Comparison of ENCODE assay signal across 15 cellular contexts in the genomic region with DNA sequence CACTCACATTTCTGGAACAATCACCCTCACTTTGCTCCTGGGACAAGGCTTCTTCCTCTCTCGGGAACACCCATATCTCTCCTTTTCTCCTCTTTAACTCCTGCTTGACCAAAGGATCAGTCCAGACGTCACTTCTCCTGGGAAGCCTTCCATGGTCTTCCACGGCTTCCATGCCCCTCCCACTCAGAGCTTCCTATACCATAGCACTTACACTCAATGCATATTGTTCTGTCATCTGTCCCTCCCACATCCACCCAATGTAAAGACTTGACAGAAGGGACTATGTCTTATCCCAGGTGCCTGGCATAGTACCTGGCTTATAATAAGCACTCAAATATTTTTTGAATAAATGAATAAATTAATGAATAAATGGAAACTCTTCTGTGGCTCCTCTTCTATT. TPM values are rescaled to one million over a fixed set of nuclear protein-coding genes. Genes with fewer than 3 reads are reported as not detected.
DNase-seq lines count a peak whose midpoint lies in the region; ATAC-seq and TF ChIP-seq lines count a peak whose summit lies in the region.
"Had no signal": no experiment of that assay in that cellular context is flagged by ENCODE, and none has a peak within 500 bp of the region (broad histone marks: within the 10 kb centered on the region; RNA-seq: fewer than 3 reads in every experiment).

No MANE protein-coding gene starts in this region.

- H3K27ac Mint-ChIP-seq in activated naive CD4-positive, alpha-beta T cell treated with anti-CD3 and anti-CD28 coated beads, Interleukin-2, amount 10 ng/mL, durations not matched to agents 7 days and 5 days, result peak overlapping the region; percentile 96
- H3K27ac Mint-ChIP-seq in activated naive CD8-positive, alpha-beta T cell treated with anti-CD3 and anti-CD28 coated beads for 36 hours, result peak overlapping the region; percentile 95
- H3K27ac Mint-ChIP-seq: HFFc6 had no signal

- H3K36me3 ChIP-seq in thymus (ENCODE audit: control insufficient read depth, insufficient read depth) (no peaks in the 10 kb centered on the region), left lung (no peaks in the 10 kb centered on the region)

- peak overlapping the region; percentile 73 for H3K4me3 Mint-ChIP-seq in activated naive CD4-positive, alpha-beta T cell treated with anti-CD3 and anti-CD28 coated beads, Interleukin-2, amount 10 ng/mL, durations not matched to agents 7 days and 5 days
- H3K4me3 Mint-ChIP-seq in activated naive CD8-positive, alpha-beta T cell treated with anti-CD3 and anti-CD28 coated beads for 36 hours, result peak overlapping the region; percentile 81

- H3K27me3 ChIP-seq in thymus (ENCODE audit: control insufficient read depth, insufficient read depth), result no peaks in the 10 kb centered on the region
- H3K27me3 ChIP-seq in left lung, result no peaks in the 10 kb centered on the region
- H3K27me3 ChIP-seq: testis had no signal

- intact Hi-C loops in left lung (cut with DNase I), result no loop called here

- DNase-seq in activated naive CD4-positive, alpha-beta T cell treated with anti-CD3 and anti-CD28 coated beads, Interleukin-2, amount 10 ng/mL, durations not matched to agents 7 days and 5 days, result no peak
- DNase-seq in activated naive CD4-positive, alpha-beta T cell (lab: John Stamatoyannopoulos, UW), result no peak
- no peak for DNase-seq in activated naive CD8-positive, alpha-beta T cell treated with anti-CD3 and anti-CD28 coated beads for 36 hours
- DNase-seq in NCI-H748 (lab: John Stamatoyannopoulos, UW; ENCODE audit: unreplicated experiment), result no peak
- DNase-seq in left lung, result no peak
- DNase-seq: activated CD4-positive, CD25-positive, alpha-beta regulatory T cell; HFFc6; NCI-H510A; SHP77; stimulated activated CD4-positive, alpha-beta T cell treated with anti-CD3 and anti-CD28 coated beads, Interleukin-4, amount 100 ng/mL, for 1 hour; testis had no signal

- CTCF ChIA-PET in activated naive CD4-positive, alpha-beta T cell treated with anti-CD3 and anti-CD28 coated beads, Interleukin-2, amount 10 ng/mL, durations not matched to agents 7 days and 5 days (lab: Charles Lee), result interaction anchor here (0.8 to 8.4 kb wide), 5 partner anchors 12 to 79 kb away, joined by 3 to 215 read pairs (median 51); no protein-coding TSS in a partner anchor

- H3K27ac ChIP-seq in thymus (ENCODE audit: low read depth) (peak overlapping the region; percentile 48), left lung (peak overlapping the region in 1 of 2 donors; percentile 60)
- H3K27ac ChIP-seq: parathyroid adenoma, testis had no signal

- H3K36me3 Mint-ChIP-seq in activated naive CD4-positive, alpha-beta T cell treated with anti-CD3 and anti-CD28 coated beads, Interleukin-2, amount 10 ng/mL, durations not matched to agents 7 days and 5 days, result no peaks in the 10 kb centered on the region
- H3K36me3 Mint-ChIP-seq in activated naive CD8-positive, alpha-beta T cell treated with anti-CD3 and anti-CD28 coated beads for 36 hours, result peaks cover 2% of the 10 kb centered on the region

- peaks cover 26% of the 10 kb centered on the region for H3K4me1 ChIP-seq in thymus (ENCODE audit: control insufficient read depth, insufficient read depth, low read length)
- peaks cover 0 to 35% of the 10 kb centered on the region in 2 donors for H3K4me1 ChIP-seq in left lung
- H3K4me1 ChIP-seq: parathyroid adenoma had no signal

- H3K4me3 ChIP-seq in thymus (ENCODE audit: low read length) (peak overlapping the region; percentile 49), left lung (no peak overlapping the region)
- H3K4me3 ChIP-seq: testis had no signal

- peak; percentile 20 for ATAC-seq in HG03354 (IDR thresholded peaks at IDR 0.05; ENCODE audit: poor library complexity, severe bottlenecking, unreplicated experiment)
- no peak for ATAC-seq in HG02870 (IDR thresholded peaks at IDR 0.05; ENCODE audit: unreplicated experiment)
- ATAC-seq in left lung, result no peak

- TF ChIP-seq CTCF in left lung (IDR thresholded peaks at IDR 0.05), result no peak

- H3K9me3 ChIP-seq in thymus (ENCODE audit: control insufficient read depth), result no peaks in the 10 kb centered on the region
- no peaks in the 10 kb centered on the region for H3K9me3 ChIP-seq in left lung
- H3K9me3 ChIP-seq: testis had no signal

- H3K4me1 Mint-ChIP-seq in activated naive CD4-positive, alpha-beta T cell treated with anti-CD3 and anti-CD28 coated beads, Interleukin-2, amount 10 ng/mL, durations not matched to agents 7 days and 5 days, result peaks cover 52% of the 10 kb centered on the region
- peaks cover 31% of the 10 kb centered on the region for H3K4me1 Mint-ChIP-seq in activated naive CD8-positive, alpha-beta T cell treated with anti-CD3 and anti-CD28 coated beads for 36 hours

- H3K9me3 Mint-ChIP-seq in activated naive CD4-positive, alpha-beta T cell treated with anti-CD3 and anti-CD28 coated beads, Interleukin-2, amount 10 ng/mL, durations not matched to agents 7 days and 5 days, result no peaks in the 10 kb centered on the region
- H3K9me3 Mint-ChIP-seq in activated naive CD8-positive, alpha-beta T cell treated with anti-CD3 and anti-CD28 coated beads for 36 hours, result no peaks in the 10 kb centered on the region
- H3K9me3 Mint-ChIP-seq: HFFc6 had no signal

- 91% methylated on average over 3 of the region's 3 CpGs for WGBS in thymus

- H3K27me3 Mint-ChIP-seq in activated naive CD4-positive, alpha-beta T cell treated with anti-CD3 and anti-CD28 coated beads, Interleukin-2, amount 10 ng/mL, durations not matched to agents 7 days and 5 days, result peaks cover 16% of the 10 kb centered on the region
- H3K27me3 Mint-ChIP-seq in activated naive CD8-positive, alpha-beta T cell treated with anti-CD3 and anti-CD28 coated beads for 36 hours, result peaks cover 4% of the 10 kb centered on the region

RNA-seq across cellular contexts. Expression of a gene that starts 28.2 kb away (rescaled TPM):
- total RNA-seq in activated naive CD8-positive, alpha-beta T cell treated with anti-CD3 and anti-CD28 coated beads for 36 hours, result under 1 TPM in 1 of 2 experiments, not detected in 1; 0.02 TPM
- polyA plus RNA-seq in thymus, result 14.5 TPM
- 10 to 100 TPM; 40.8 to 56.1 TPM for total RNA-seq in left lung

Comparison
In these comparisons a context has a peak if more than half of its experiments do, and no peak if none do; other contexts are left out.
1. RNA of a gene that starts 28.2 kb away (total RNA-seq): 40.8 to 56.1 TPM in left lung; 0.02 TPM in activated naive CD8-positive, alpha-beta T cell treated with anti-CD3 and anti-CD28 coated beads for 36 hours; every median in the first group is over 10 times any median in the second.